In genomic region chr9:99023229-99023628, GRCh38 we compare ENCODE assay signal across 12 cellular contexts.
DNase-seq lines count a peak whose midpoint lies in the region; ATAC-seq and TF ChIP-seq lines count a peak whose summit lies in the region.
"Had no signal": no experiment of that assay in that cellular context is flagged by ENCODE, and none has a peak within 500 bp of the region (broad histone marks: within the 10 kb centered on the region; RNA-seq: fewer than 3 reads in every experiment).

No MANE protein-coding gene starts in this region.

- H4K20me1 ChIP-seq in osteoblast (ENCODE audit: insufficient read depth, low read length), result no peaks in the 10 kb centered on the region

- no peaks in the 10 kb centered on the region for H3K36me3 ChIP-seq in osteoblast (ENCODE audit: insufficient read depth, low read length)
- H3K36me3 ChIP-seq in testis (ENCODE audit: low read depth, missing control alignments), result no peaks in the 10 kb centered on the region
- H3K36me3 ChIP-seq: BE2C had no signal

- H3K79me2 ChIP-seq in osteoblast (ENCODE audit: insufficient read depth, low read length), result no peaks in the 10 kb centered on the region

- peaks cover 36% of the 10 kb centered on the region for H3K4me1 ChIP-seq in osteoblast (ENCODE audit: insufficient read depth, low read length)
- H3K4me1 ChIP-seq in testis, result peaks cover 9% of the 10 kb centered on the region
- H3K4me1 ChIP-seq: BE2C had no signal

- H2AFZ ChIP-seq in osteoblast (ENCODE audit: low read length), result no peak overlapping the region

- TF ChIP-seq CTCF in osteoblast (IDR thresholded peaks at IDR 0.05; ENCODE audit: extremely low read depth, low read depth, low read length) (no peak), testis (IDR thresholded peaks at IDR 0.05) (no peak)

- H3K9me3 ChIP-seq in osteoblast (ENCODE audit: low read depth, low read length), result no peaks in the 10 kb centered on the region
- no peaks in the 10 kb centered on the region for H3K9me3 ChIP-seq in testis
- H3K9me3 ChIP-seq: BE2C had no signal

- H3K4me3 ChIP-seq in osteoblast (ENCODE audit: insufficient read depth, low read length) (no peak overlapping the region), testis (no peak overlapping the region)

- no peaks in the 10 kb centered on the region for H3K27me3 ChIP-seq in osteoblast (ENCODE audit: insufficient read depth, low read length)
- no peaks in the 10 kb centered on the region for H3K27me3 ChIP-seq in testis

- TF ChIP-seq POLR2A in testis (IDR thresholded peaks at IDR 0.05), result no peak

- no peak overlapping the region for H3K27ac ChIP-seq in osteoblast (ENCODE audit: low read depth, low read length)
- peak overlapping the region in 1 of 2 donors; percentile 79 for H3K27ac ChIP-seq in testis

- DNase-seq in ecto neural progenitor cell (ENCODE audit: low spot score) (peak; percentile 28), left ventricle myocardium superior (peak; percentile 45), osteoblast (ENCODE audit: insufficient read length, low spot score, missing footprints) (peak; percentile 32), testis (peak; percentile 41), amygdala (lab: John Stamatoyannopoulos, UW) (no peak), kidney tubule cell (ENCODE audit: low spot score) (no peak)
- DNase-seq: CD8-positive, alpha-beta T cell; NCI-H2081 treated with DMSO at 0.1 percent for 48 hours; NCI-H2227 treated with DMSO at 0.1 percent for 48 hours; PC-3 had no signal

- intact Hi-C loops in left ventricle myocardium superior (cut with micrococcal nuclease), result no loop called here
- intact Hi-C loops in testis (cut with DNase I; ENCODE audit: low total_unique reads), result no loop called here

- H3K4me2 ChIP-seq in osteoblast (ENCODE audit: insufficient read depth, low read length), result no peak overlapping the region

- ATAC-seq in left ventricle myocardium superior (peak; percentile 63), GM19455 (IDR thresholded peaks at IDR 0.05; ENCODE audit: unreplicated experiment) (no peak)
- ATAC-seq: CD8-positive, alpha-beta T cell; PC-3 had no signal

- WGBS in testis, 2 donors, result 42 to 63% methylated on average over 8 of the region's 8 CpGs

Comparison
In these comparisons a context has a peak if more than half of its experiments do, and no peak if none do; other contexts are left out.
1. DNase-seq: peak in ecto neural progenitor cell (single experiment), left ventricle myocardium superior (single experiment), osteoblast (single experiment) and testis (single experiment); none in amygdala (0 of 56) and kidney tubule cell (single experiment).